13 cellular contexts compared by ENCODE assay signal in genomic region chr4:99233397-99233796, GRCh38. TPM values are rescaled to one million over a fixed set of nuclear protein-coding genes. Genes with fewer than 3 reads are reported as not detected.
"Had no signal": no experiment of that assay in that cellular context is flagged by ENCODE, and none has a peak within 500 bp of the region (broad histone marks: within the 10 kb centered on the region; RNA-seq: fewer than 3 reads in every experiment).

No MANE protein-coding gene starts in this region.

RNA-seq across cellular contexts. Expression of gene ADH6, which starts 14.4 kb away (rescaled TPM):
- total RNA-seq: activated CD4-positive, alpha-beta memory T cell treated with anti-CD3 and anti-CD28 coated beads, Interleukin-2, amount 10 ng/mL, durations not matched to agents 7 days and 5 days; activated CD4-positive, alpha-beta T cell treated with anti-CD3 and anti-CD28 coated beads for 36 hours; activated CD4-positive, alpha-beta T cell treated with anti-CD3 and anti-CD28 coated beads, Interleukin-2, amount 10 ng/mL, durations not matched to agents 7 days and 5 days; activated CD8-positive, alpha-beta memory T cell treated with anti-CD3 and anti-CD28 coated beads, Interleukin-2, amount 10 ng/mL, durations not matched to agents 7 days and 5 days; activated CD8-positive, alpha-beta T cell treated with anti-CD3 and anti-CD28 coated beads, Interleukin-2, amount 10 ng/mL, durations not matched to agents 7 days and 5 days; activated naive CD8-positive, alpha-beta T cell treated with anti-CD3 and anti-CD28 coated beads, Interleukin-2, amount 10 ng/mL, durations not matched to agents 7 days and 5 days; activated T-helper 2 cell treated with anti-CD3 and anti-CD28 coated beads, Interferon-gamma antibody, Interleukin-2, Interleukin-4, amounts not matched to agents 10 μg/mL and 5 μg/mL and 100 μg/mL, durations not matched to agents 14 hours and 24 hours and 36 hours; ascending aorta; cardiac septum; T-helper 1 cell treated with Interleukin-12 subunit alpha and Interleukin-12 subunit beta and Interleukin-4 antibody, amounts not matched to agents 30 ng/mL and 1 ng/mL, for 36 hours; T-helper 17 cell; T-helper 2 cell treated with Interferon-gamma antibody and Interleukin-4, amounts not matched to agents 100 ng/mL and 5 ng/mL, for 36 hours had no signal

RNA-seq across cellular contexts. Expression of gene ADH1A, which starts 57.4 kb away (rescaled TPM):
- total RNA-seq: activated CD4-positive, alpha-beta memory T cell treated with anti-CD3 and anti-CD28 coated beads, Interleukin-2, amount 10 ng/mL, durations not matched to agents 7 days and 5 days; activated CD4-positive, alpha-beta T cell treated with anti-CD3 and anti-CD28 coated beads for 36 hours; activated CD4-positive, alpha-beta T cell treated with anti-CD3 and anti-CD28 coated beads, Interleukin-2, amount 10 ng/mL, durations not matched to agents 7 days and 5 days; activated CD8-positive, alpha-beta memory T cell treated with anti-CD3 and anti-CD28 coated beads, Interleukin-2, amount 10 ng/mL, durations not matched to agents 7 days and 5 days; activated CD8-positive, alpha-beta T cell treated with anti-CD3 and anti-CD28 coated beads, Interleukin-2, amount 10 ng/mL, durations not matched to agents 7 days and 5 days; activated naive CD8-positive, alpha-beta T cell treated with anti-CD3 and anti-CD28 coated beads, Interleukin-2, amount 10 ng/mL, durations not matched to agents 7 days and 5 days; activated T-helper 2 cell treated with anti-CD3 and anti-CD28 coated beads, Interferon-gamma antibody, Interleukin-2, Interleukin-4, amounts not matched to agents 10 μg/mL and 5 μg/mL and 100 μg/mL, durations not matched to agents 14 hours and 24 hours and 36 hours; ascending aorta; cardiac septum; T-helper 1 cell treated with Interleukin-12 subunit alpha and Interleukin-12 subunit beta and Interleukin-4 antibody, amounts not matched to agents 30 ng/mL and 1 ng/mL, for 36 hours; T-helper 17 cell; T-helper 2 cell treated with Interferon-gamma antibody and Interleukin-4, amounts not matched to agents 100 ng/mL and 5 ng/mL, for 36 hours; WTC11 had no signal
